16 cellular contexts compared by ENCODE assay signal in the genomic region with DNA sequence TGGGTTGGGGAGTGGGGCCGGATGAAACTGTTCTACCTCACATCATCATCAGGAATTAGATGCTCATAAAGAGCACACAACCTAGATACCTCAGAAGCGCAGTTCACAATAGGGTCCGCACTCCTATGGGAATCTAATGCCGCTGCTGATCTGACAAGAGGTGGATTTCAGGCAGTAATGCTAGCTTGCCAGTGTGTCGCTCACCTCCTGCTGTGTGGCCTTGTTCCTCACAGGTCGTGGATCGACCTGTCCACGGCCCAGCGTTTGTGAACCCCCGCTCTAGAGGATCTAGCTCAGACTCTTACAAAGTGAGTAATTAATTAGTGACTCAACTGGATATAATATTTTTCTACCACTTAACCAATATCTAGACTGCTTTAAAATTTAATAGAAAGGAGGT. TPM values are rescaled to one million over a fixed set of nuclear protein-coding genes. Genes with fewer than 3 reads are reported as not detected.
DNase-seq lines count a peak whose midpoint lies in the region; ATAC-seq and TF ChIP-seq lines count a peak whose summit lies in the region.
"Had no signal": no experiment of that assay in that cellular context is flagged by ENCODE, and none has a peak within 500 bp of the region (broad histone marks: within the 10 kb centered on the region; RNA-seq: fewer than 3 reads in every experiment).

No MANE protein-coding gene starts in this region.

- no peak overlapping the region for H3K4me3 ChIP-seq in CD8-positive, alpha-beta T cell (ENCODE audit: low read depth, low read length)
- no peak overlapping the region for H3K4me3 ChIP-seq in H7 (ENCODE audit: insufficient read depth, low read depth, low read length)
- H3K4me3 ChIP-seq: thyroid gland had no signal

- CTCF ChIA-PET in CD8-positive, alpha-beta T cell (lab: Charles Lee) = no interaction called here
- CTCF ChIA-PET in activated CD4-positive, alpha-beta memory T cell treated with anti-CD3 and anti-CD28 coated beads, Interleukin-2, amount 10 ng/mL, durations not matched to agents 7 days and 5 days (lab: Charles Lee) = no interaction called here

- no peaks in the 10 kb centered on the region for H3K9me3 Mint-ChIP-seq in CD8-positive, alpha-beta T cell
- H3K9me3 Mint-ChIP-seq in activated CD4-positive, alpha-beta memory T cell treated with anti-CD3 and anti-CD28 coated beads, Interleukin-2, amount 10 ng/mL, durations not matched to agents 7 days and 5 days = no peaks in the 10 kb centered on the region
- H3K9me3 Mint-ChIP-seq in natural killer cell treated with Interleukin-12 subunit alpha and Interleukin-12 subunit beta and Interleukin-15 and Interleukin-18, amount 100 ng/mL, for 72 hours = no peaks in the 10 kb centered on the region

- DNase-seq in CD8-positive, alpha-beta T cell = no peak
- DNase-seq in H7 (peak; percentile 3), dermis blood vessel endothelial cell (no peak), middle frontal gyrus (ENCODE audit: extremely low spot score, low spot score) (no peak), NCI-H345 (lab: John Stamatoyannopoulos, UW) (no peak)
- no peak for DNase-seq in activated CD4-positive, alpha-beta memory T cell treated with anti-CD3 and anti-CD28 coated beads, Interleukin-2, amount 10 ng/mL, durations not matched to agents 7 days and 5 days
- no peak for DNase-seq in natural killer cell treated with Interleukin-12 subunit alpha and Interleukin-12 subunit beta and Interleukin-15 and Interleukin-18, amount 100 ng/mL, for 72 hours (ENCODE audit: low spot score)
- DNase-seq: BE2C, DMS153, foreskin fibroblast, mesenchymal stem cell, NCI-H1930, NCI-H510A, thyroid gland had no signal

- H3K4me1 Mint-ChIP-seq in CD8-positive, alpha-beta T cell (ENCODE audit: low read depth) = peaks cover 73% of the 10 kb centered on the region
- H3K4me1 Mint-ChIP-seq in activated CD4-positive, alpha-beta memory T cell treated with anti-CD3 and anti-CD28 coated beads, Interleukin-2, amount 10 ng/mL, durations not matched to agents 7 days and 5 days = peaks cover 54% of the 10 kb centered on the region
- peaks cover 40 to 66% of the 10 kb centered on the region in 2 donors for H3K4me1 Mint-ChIP-seq in natural killer cell treated with Interleukin-12 subunit alpha and Interleukin-12 subunit beta and Interleukin-15 and Interleukin-18, amount 100 ng/mL, for 72 hours (ENCODE audit: low read depth in 2 of 2)

- intact Hi-C loops in CD8-positive, alpha-beta T cell (cut with DNase I, micrococcal nuclease) = loop anchor here in 1 of 2 experiments (5.0 kb wide), 1 partner anchor 37 kb away; no protein-coding TSS in a partner anchor

- H3K27ac Mint-ChIP-seq in CD8-positive, alpha-beta T cell = peak overlapping the region; percentile 18
- H3K27ac Mint-ChIP-seq in activated CD4-positive, alpha-beta memory T cell treated with anti-CD3 and anti-CD28 coated beads, Interleukin-2, amount 10 ng/mL, durations not matched to agents 7 days and 5 days = peak overlapping the region; percentile 71
- H3K27ac Mint-ChIP-seq in natural killer cell treated with Interleukin-12 subunit alpha and Interleukin-12 subunit beta and Interleukin-15 and Interleukin-18, amount 100 ng/mL, for 72 hours = peak overlapping the region; percentile 76 to 82

- peaks cover 7% of the 10 kb centered on the region for H3K36me3 Mint-ChIP-seq in CD8-positive, alpha-beta T cell
- peaks cover 16% of the 10 kb centered on the region for H3K36me3 Mint-ChIP-seq in activated CD4-positive, alpha-beta memory T cell treated with anti-CD3 and anti-CD28 coated beads, Interleukin-2, amount 10 ng/mL, durations not matched to agents 7 days and 5 days (ENCODE audit: low read depth)
- no peaks in the 10 kb centered on the region for H3K36me3 Mint-ChIP-seq in natural killer cell treated with Interleukin-12 subunit alpha and Interleukin-12 subunit beta and Interleukin-15 and Interleukin-18, amount 100 ng/mL, for 72 hours

- POLR2A ChIA-PET in CD8-positive, alpha-beta T cell (lab: Charles Lee) = no interaction called here
- POLR2A ChIA-PET in activated CD4-positive, alpha-beta memory T cell treated with anti-CD3 and anti-CD28 coated beads, Interleukin-2, amount 10 ng/mL, durations not matched to agents 7 days and 5 days (lab: Charles Lee) = no interaction called here

- no peaks in the 10 kb centered on the region for H3K27me3 Mint-ChIP-seq in CD8-positive, alpha-beta T cell (ENCODE audit: low read depth)
- no peaks in the 10 kb centered on the region for H3K27me3 Mint-ChIP-seq in activated CD4-positive, alpha-beta memory T cell treated with anti-CD3 and anti-CD28 coated beads, Interleukin-2, amount 10 ng/mL, durations not matched to agents 7 days and 5 days
- H3K27me3 Mint-ChIP-seq in natural killer cell treated with Interleukin-12 subunit alpha and Interleukin-12 subunit beta and Interleukin-15 and Interleukin-18, amount 100 ng/mL, for 72 hours = no peaks in the 10 kb centered on the region

- no peaks in the 10 kb centered on the region for H3K9me3 ChIP-seq in CD8-positive, alpha-beta T cell (ENCODE audit: low read length)
- H3K9me3 ChIP-seq: BE2C, thyroid gland had no signal

- TF ChIP-seq CTCF in CD8-positive, alpha-beta T cell (IDR thresholded peaks at IDR 0.05) = no peak

- no peak overlapping the region for H3K4me3 Mint-ChIP-seq in CD8-positive, alpha-beta T cell
- H3K4me3 Mint-ChIP-seq in activated CD4-positive, alpha-beta memory T cell treated with anti-CD3 and anti-CD28 coated beads, Interleukin-2, amount 10 ng/mL, durations not matched to agents 7 days and 5 days = no peak overlapping the region
- peak overlapping the region; percentile 69 for H3K4me3 Mint-ChIP-seq in natural killer cell treated with Interleukin-12 subunit alpha and Interleukin-12 subunit beta and Interleukin-15 and Interleukin-18, amount 100 ng/mL, for 72 hours

- H3K36me3 ChIP-seq in CD8-positive, alpha-beta T cell (ENCODE audit: insufficient read depth, low read length) = no peaks in the 10 kb centered on the region
- H3K36me3 ChIP-seq in H7 (replicated peaks; ENCODE audit: control insufficient read depth, insufficient read depth, low read length) = no peaks in the 10 kb centered on the region
- H3K36me3 ChIP-seq: BE2C, thyroid gland had no signal

- no peaks in the 10 kb centered on the region for H3K27me3 ChIP-seq in CD8-positive, alpha-beta T cell (ENCODE audit: insufficient read depth, low read length)
- no peaks in the 10 kb centered on the region for H3K27me3 ChIP-seq in H7 (ENCODE audit: control insufficient read depth, insufficient read depth, low read length)
- H3K27me3 ChIP-seq: BE2C, thyroid gland had no signal

- H3K4me1 ChIP-seq in CD8-positive, alpha-beta T cell (ENCODE audit: insufficient read depth, low read length) = peaks cover 54% of the 10 kb centered on the region
- H3K4me1 ChIP-seq: BE2C had no signal

- no peak for ATAC-seq in CD8-positive, alpha-beta T cell
- ATAC-seq in natural killer cell treated with Interleukin-12 subunit alpha and Interleukin-12 subunit beta and Interleukin-15 and Interleukin-18, amount 100 ng/mL, for 72 hours = no peak
- no peak for ATAC-seq in GM21825 (IDR thresholded peaks at IDR 0.05; ENCODE audit: unreplicated experiment)
- ATAC-seq: Right ventricle myocardium inferior had no signal

- no peak overlapping the region for H3K27ac ChIP-seq in CD8-positive, alpha-beta T cell (ENCODE audit: low read depth, low read length)

RNA-seq across cellular contexts. Expression of a gene that starts 5.8 kb away (rescaled TPM):
- total RNA-seq in CD8-positive, alpha-beta T cell = 10 to 100 TPM; 67.6 to 72.4 TPM
- total RNA-seq in H7 (2014; rRNA removed; shearing (Covaris generic)) = 39.7 and 58.7 TPM in 2 replicates
- total RNA-seq in activated CD4-positive, alpha-beta memory T cell treated with anti-CD3 and anti-CD28 coated beads, Interleukin-2, amount 10 ng/mL, durations not matched to agents 7 days and 5 days = 100 to 1,000 TPM; 114 to 115 TPM
- 100 to 1,000 TPM; 112 to 131 TPM for total RNA-seq in natural killer cell treated with Interleukin-12 subunit alpha and Interleukin-12 subunit beta and Interleukin-15 and Interleukin-18, amount 100 ng/mL, for 72 hours
- total RNA-seq in dermis blood vessel endothelial cell = 106 and 134 TPM in 2 replicates

Comparison
In these comparisons a context has a peak if more than half of its experiments do, and no peak if none do; other contexts are left out.
1. H3K27ac Mint-ChIP-seq: peak in every context shown above with its lines; median percentile 79 in natural killer cell treated with Interleukin-12 subunit alpha and Interleukin-12 subunit beta and Interleukin-15 and Interleukin-18, amount 100 ng/mL, for 72 hours; 71 in activated CD4-positive, alpha-beta memory T cell treated with anti-CD3 and anti-CD28 coated beads, Interleukin-2, amount 10 ng/mL, durations not matched to agents 7 days and 5 days; 18 in CD8-positive, alpha-beta T cell.